ENCODE assay signal across 17 cellular contexts in the genomic region with DNA sequence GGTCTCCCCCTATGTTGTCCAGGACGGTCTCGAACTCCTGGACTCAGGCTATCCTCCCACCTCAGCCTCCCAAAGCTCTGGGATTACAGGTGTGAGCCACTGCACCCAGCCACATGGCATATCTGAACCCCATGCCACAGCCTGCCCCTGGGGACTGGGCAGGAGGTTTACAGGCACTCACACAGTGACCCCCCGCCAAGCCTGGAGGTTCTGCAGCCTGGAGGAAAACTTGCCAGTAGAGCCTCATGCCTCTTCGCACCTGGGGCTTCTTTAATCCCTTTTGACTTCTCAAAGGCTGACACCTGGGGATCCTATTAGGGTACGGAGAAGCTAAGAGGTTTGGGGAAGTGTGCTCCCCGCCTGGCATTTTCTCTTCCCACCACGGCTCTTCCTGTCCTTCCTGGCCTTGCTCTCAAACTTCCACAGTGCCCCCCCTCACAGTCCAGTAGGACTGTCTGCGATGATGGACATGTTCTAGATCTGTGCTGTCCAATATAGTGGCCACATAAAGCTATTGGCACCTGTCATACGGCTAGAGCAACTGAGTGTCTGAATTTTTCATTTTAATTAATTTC. TPM values are rescaled to one million over a fixed set of nuclear protein-coding genes. Genes with fewer than 3 reads are reported as not detected.
DNase-seq lines count a peak whose midpoint lies in the region; ATAC-seq and TF ChIP-seq lines count a peak whose summit lies in the region.
"Had no signal": no experiment of that assay in that cellular context is flagged by ENCODE, and none has a peak within 500 bp of the region (broad histone marks: within the 10 kb centered on the region; RNA-seq: fewer than 3 reads in every experiment).

No MANE protein-coding gene starts in this region.

- no peak overlapping the region for H3K27ac ChIP-seq in neural progenitor cell
- H3K27ac ChIP-seq in mammary epithelial cell (ENCODE audit: insufficient read depth, low read depth, low read length): no peak overlapping the region
- H3K27ac ChIP-seq: BLaER1 treated with 17β-estradiol and CSF1 and Interleukin-3, amounts not matched to agents 10 nM and 100 nM; RWPE1 had no signal

- no peaks in the 10 kb centered on the region for H4K20me1 ChIP-seq in neural progenitor cell (ENCODE audit: low read depth)
- H4K20me1 ChIP-seq in mammary epithelial cell (ENCODE audit: insufficient read depth, low read length): no peaks in the 10 kb centered on the region
- H4K20me1 ChIP-seq: BLaER1 treated with 17β-estradiol and CSF1 and Interleukin-3, amounts not matched to agents 10 nM and 100 nM had no signal

- peaks cover 13% of the 10 kb centered on the region for H3F3A ChIP-seq in neural progenitor cell (ENCODE audit: low read depth)

- DNase-seq in NCI-H82 (lab: John Stamatoyannopoulos, UW) (peak; percentile 12), NCI-H82 treated with DMSO at 0.1 percent for 48 hours (lab: John Stamatoyannopoulos, UW; ENCODE audit: unreplicated experiment) (no peak), natural killer cell (no peak), neural progenitor cell (ENCODE audit: low spot score) (no peak), mammary epithelial cell (no peak), NCI-H187 (lab: John Stamatoyannopoulos, UW) (no peak)
- DNase-seq in natural killer cell treated with Interleukin-12 subunit alpha and Interleukin-12 subunit beta and Interleukin-15 and Interleukin-18, amount 100 ng/mL, for 72 hours (ENCODE audit: low spot score): peak; percentile 10
- DNase-seq: HCEC 1CT, MV-4-11, NCI-H1417 treated with DMSO at 0.1 percent for 48 hours, NCI-H2029 treated with DMSO at 0.1 percent for 48 hours, NCI-H2227 treated with DMSO at 0.1 percent for 48 hours, NCI-H524 treated with DMSO at 0.1 percent for 48 hours, OCI-M1 had no signal

- H2AFZ ChIP-seq in neural progenitor cell (replicated peaks): no peak overlapping the region
- no peak overlapping the region for H2AFZ ChIP-seq in mammary epithelial cell (ENCODE audit: low read depth, low read length)

- H3K27me3 ChIP-seq in neural progenitor cell (peaks cover 19% of the 10 kb centered on the region), mammary epithelial cell (ENCODE audit: insufficient read depth, low read length) (peaks cover 3% of the 10 kb centered on the region)

- peaks cover 25 to 31% of the 10 kb centered on the region in 2 donors for H3K27me3 Mint-ChIP-seq in natural killer cell treated with Interleukin-12 subunit alpha and Interleukin-12 subunit beta and Interleukin-15 and Interleukin-18, amount 100 ng/mL, for 72 hours
- H3K27me3 Mint-ChIP-seq in natural killer cell (ENCODE audit: low read depth in 2 of 2) (peaks cover 27 to 30% of the 10 kb centered on the region in 2 donors), neural progenitor cell (ENCODE audit: insufficient read depth, low read depth) (peaks cover 8% of the 10 kb centered on the region)

- no TSS peak for BruUV-seq in mammary epithelial cell (replicated peaks; lab: Mats Ljungman, UMichigan)

- H3K9me3 Mint-ChIP-seq in natural killer cell treated with Interleukin-12 subunit alpha and Interleukin-12 subunit beta and Interleukin-15 and Interleukin-18, amount 100 ng/mL, for 72 hours: no peaks in the 10 kb centered on the region
- H3K9me3 Mint-ChIP-seq in natural killer cell (no peaks in the 10 kb centered on the region), neural progenitor cell (peaks cover 5% of the 10 kb centered on the region)

- peaks cover 23% of the 10 kb centered on the region for H3K4me1 ChIP-seq in neural progenitor cell
- H3K4me1 ChIP-seq in mammary epithelial cell (ENCODE audit: insufficient read depth, low read length): no peaks in the 10 kb centered on the region

- no peaks in the 10 kb centered on the region for H3K4me1 Mint-ChIP-seq in natural killer cell treated with Interleukin-12 subunit alpha and Interleukin-12 subunit beta and Interleukin-15 and Interleukin-18, amount 100 ng/mL, for 72 hours (ENCODE audit: low read depth in 2 of 2)
- H3K4me1 Mint-ChIP-seq in natural killer cell (no peaks in the 10 kb centered on the region), neural progenitor cell (peaks cover 24% of the 10 kb centered on the region)

- intact Hi-C loops in natural killer cell (cut with micrococcal nuclease) (no loop called here), mammary epithelial cell (cut with micrococcal nuclease) (no loop called here)

- H3K4me2 ChIP-seq in neural progenitor cell (no peak overlapping the region), mammary epithelial cell (ENCODE audit: insufficient read depth, low read depth, low read length) (no peak overlapping the region)

- no peak for TF ChIP-seq CTCF in natural killer cell (IDR thresholded peaks at IDR 0.05)
- no peak for TF ChIP-seq CTCF in neural progenitor cell (IDR thresholded peaks at IDR 0.05)
- no peak for TF ChIP-seq CTCF in mammary epithelial cell (conservative IDR thresholded peaks at IDR 0.05 in 1 of 2, IDR thresholded peaks at IDR 0.05 in 1 of 2; ENCODE audit: extremely low read depth in 1 of 2, insufficient read depth in 1 of 2, low read depth in 1 of 2, low read length in 2 of 2)

- dilution Hi-C loops in mammary epithelial cell (cut with HindIII; ENCODE audit: low sequenced_read_pairs): no loop called here

- CTCF ChIA-PET in mammary epithelial cell (lab: Charles Lee; ENCODE audit: low non-redundant PET): no interaction called here

- in situ Hi-C loops in mammary epithelial cell (cut with MboI; ENCODE audit: low sequenced_read_pairs in 2 of 2): no loop called here

- 85% methylated on average over 8 of the region's 9 CpGs for WGBS in mammary epithelial cell (ENCODE audit: low coverage, missing lambda C conversion rate)

- no peak for ATAC-seq in natural killer cell treated with Interleukin-12 subunit alpha and Interleukin-12 subunit beta and Interleukin-15 and Interleukin-18, amount 100 ng/mL, for 72 hours
- ATAC-seq in natural killer cell: no peak
- ATAC-seq in GM21390 (IDR thresholded peaks at IDR 0.05; ENCODE audit: unreplicated experiment): no peak

- no peaks in the 10 kb centered on the region for H3K36me3 Mint-ChIP-seq in natural killer cell treated with Interleukin-12 subunit alpha and Interleukin-12 subunit beta and Interleukin-15 and Interleukin-18, amount 100 ng/mL, for 72 hours
- H3K36me3 Mint-ChIP-seq in natural killer cell (no peaks in the 10 kb centered on the region), neural progenitor cell (no peaks in the 10 kb centered on the region)

- no peak overlapping the region for H3K27ac Mint-ChIP-seq in natural killer cell treated with Interleukin-12 subunit alpha and Interleukin-12 subunit beta and Interleukin-15 and Interleukin-18, amount 100 ng/mL, for 72 hours
- H3K27ac Mint-ChIP-seq in natural killer cell (no peak overlapping the region), neural progenitor cell (no peak overlapping the region)

- no peaks in the 10 kb centered on the region for H3K36me3 ChIP-seq in neural progenitor cell
- no peaks in the 10 kb centered on the region for H3K36me3 ChIP-seq in mammary epithelial cell (ENCODE audit: insufficient read depth, low read length)
- H3K36me3 ChIP-seq: BLaER1 treated with 17β-estradiol and CSF1 and Interleukin-3, amounts not matched to agents 10 nM and 100 nM had no signal

- H3K4me3 Mint-ChIP-seq in natural killer cell treated with Interleukin-12 subunit alpha and Interleukin-12 subunit beta and Interleukin-15 and Interleukin-18, amount 100 ng/mL, for 72 hours: no peak overlapping the region
- H3K4me3 Mint-ChIP-seq in natural killer cell (no peak overlapping the region), neural progenitor cell (peak overlapping the region; percentile 1)

- H3K9ac ChIP-seq in neural progenitor cell (no peak overlapping the region), mammary epithelial cell (ENCODE audit: insufficient read depth, low read length) (no peak overlapping the region)
- H3K9ac ChIP-seq: BLaER1 treated with 17β-estradiol and CSF1 and Interleukin-3, amounts not matched to agents 10 nM and 100 nM had no signal

- no peak overlapping the region for H3K4me3 ChIP-seq in neural progenitor cell
- H3K4me3 ChIP-seq in mammary epithelial cell (replicated peaks in 1 of 3; ENCODE audit: insufficient read depth in 1 of 3, low read depth in 2 of 3, low read length in 3 of 3): no peak overlapping the region
- H3K4me3 ChIP-seq: BLaER1 treated with 17β-estradiol and CSF1 and Interleukin-3, amounts not matched to agents 10 nM and 100 nM had no signal

- H3K9me3 ChIP-seq in neural progenitor cell (ENCODE audit: low read depth): no peaks in the 10 kb centered on the region
- H3K9me3 ChIP-seq in mammary epithelial cell (replicated peaks; ENCODE audit: insufficient read depth, low read length): no peaks in the 10 kb centered on the region
- H3K9me3 ChIP-seq: BLaER1 treated with 17β-estradiol and CSF1 and Interleukin-3, amounts not matched to agents 10 nM and 100 nM had no signal

- H3K79me2 ChIP-seq in neural progenitor cell (ENCODE audit: low read depth): no peaks in the 10 kb centered on the region
- H3K79me2 ChIP-seq in mammary epithelial cell (ENCODE audit: insufficient read depth, low read length): no peaks in the 10 kb centered on the region

RNA-seq across cellular contexts. Expression of a gene that starts 11.4 kb away (rescaled TPM):
- 1 to 10 TPM in 1 of 2 donors, under 1 TPM in 1; 0.17 to 1.1 TPM for total RNA-seq in natural killer cell treated with Interleukin-12 subunit alpha and Interleukin-12 subunit beta and Interleukin-15 and Interleukin-18, amount 100 ng/mL, for 72 hours
- total RNA-seq in natural killer cell: under 1 TPM in 2 of 3 donors, not detected in 1; 0.49 to 0.95 TPM
- 0.06 and 3.5 TPM in 2 replicates for total RNA-seq in neural progenitor cell (ENCODE audit: low replicate concordance)
- under 1 TPM in 1 of 2 donors, not detected in 1; 0.50 TPM for total RNA-seq in mammary epithelial cell
- polyA plus RNA-seq in mammary epithelial cell: 0.20 TPM
- not detected for polyA minus RNA-seq in mammary epithelial cell

RNA-seq across cellular contexts. Expression of a gene that starts 15.8 kb away (rescaled TPM):
- 10 to 100 TPM; 26.5 to 43.4 TPM for total RNA-seq in natural killer cell treated with Interleukin-12 subunit alpha and Interleukin-12 subunit beta and Interleukin-15 and Interleukin-18, amount 100 ng/mL, for 72 hours
- total RNA-seq in natural killer cell (10 to 100 TPM; 13.0 to 20.2 (median 19.5) TPM), neural progenitor cell (ENCODE audit: low replicate concordance) (0.22 and 0.28 TPM in 2 replicates), mammary epithelial cell (10 to 100 TPM; 10.9 to 12.7 TPM)
- polyA plus RNA-seq in mammary epithelial cell: 2.8 TPM
- polyA minus RNA-seq in mammary epithelial cell: 4.5 TPM

RNA-seq across cellular contexts. Expression of a gene that starts 59.3 kb away (rescaled TPM):
- total RNA-seq in natural killer cell treated with Interleukin-12 subunit alpha and Interleukin-12 subunit beta and Interleukin-15 and Interleukin-18, amount 100 ng/mL, for 72 hours: 100 to 1,000 TPM; 115 to 145 TPM
- total RNA-seq in natural killer cell (10 to 100 TPM; 82.9 to 98.0 (median 94.3) TPM), neural progenitor cell (ENCODE audit: low replicate concordance) (61.4 and 81.8 TPM in 2 replicates), mammary epithelial cell (100 to 1,000 TPM in 1 of 2 donors, 10 to 100 TPM in 1; 83.7 to 171 TPM)
- 304 TPM for polyA plus RNA-seq in mammary epithelial cell
- polyA minus RNA-seq in mammary epithelial cell: 81.7 TPM

Comparison
In these comparisons a context has a peak if more than half of its experiments do, and no peak if none do; other contexts are left out.
1. DNase-seq: peak in NCI-H82 (single experiment) and natural killer cell treated with Interleukin-12 subunit alpha and Interleukin-12 subunit beta and Interleukin-15 and Interleukin-18, amount 100 ng/mL, for 72 hours (single experiment); none in NCI-H82 treated with DMSO at 0.1 percent for 48 hours (single experiment), natural killer cell (single experiment), neural progenitor cell (single experiment), mammary epithelial cell (single experiment) and NCI-H187 (0 of 2).